Comparison of ENCODE assay signal across 34 cellular contexts in genomic region chr1:74038042-74038441, GRCh38.
"Had no signal": no experiment of that assay in that cellular context is flagged by ENCODE, and none has a peak within 500 bp of the region (broad histone marks: within the 10 kb centered on the region; RNA-seq: fewer than 3 reads in every experiment).

No MANE protein-coding gene starts in this region.

- H3K9me3 ChIP-seq: MG63 had no signal

- H3K9ac ChIP-seq: KMS-11 had no signal

- DNase-seq: Karpas-422, Kasumi-1, MG63, MM.1S, MV-4-11, NCI-H1048, NCI-H1092, NCI-H1092 treated with DMSO at 0.1 percent for 48 hours, NCI-H1105, NCI-H1105 treated with DMSO at 0.1 percent for 48 hours, NCI-H1417, NCI-H1417 treated with DMSO at 0.1 percent for 48 hours, NCI-H1436, NCI-H1436 treated with DMSO at 0.1 percent for 48 hours, NCI-H146, NCI-H1694, NCI-H1694 treated with DMSO at 0.1 percent for 48 hours, NCI-H187, NCI-H187 treated with DMSO at 0.1 percent for 48 hours, NCI-H1930, NCI-H2029, NCI-H2029 treated with DMSO at 0.1 percent for 48 hours, NCI-H2081, NCI-H2081 treated with DMSO at 0.1 percent for 48 hours, NCI-H2107, NCI-H2171, NCI-H2171 treated with DMSO at 0.1 percent for 48 hours, NCI-H2227 treated with DMSO at 0.1 percent for 48 hours, NCI-H226, NCI-H345, NCI-H446, NCI-H446 treated with DMSO at 0.1 percent for 48 hours, NCI-H510A had no signal

- H3K4me3 ChIP-seq: MG63 had no signal

- H3K27me3 ChIP-seq: MG63 had no signal

- H3K36me3 ChIP-seq: MG63 had no signal

- H3K4me2 ChIP-seq: KMS-11 had no signal

- H3K27ac ChIP-seq: KMS-11 had no signal
